ENCODE assay signal across 12 cellular contexts in the genomic region with DNA sequence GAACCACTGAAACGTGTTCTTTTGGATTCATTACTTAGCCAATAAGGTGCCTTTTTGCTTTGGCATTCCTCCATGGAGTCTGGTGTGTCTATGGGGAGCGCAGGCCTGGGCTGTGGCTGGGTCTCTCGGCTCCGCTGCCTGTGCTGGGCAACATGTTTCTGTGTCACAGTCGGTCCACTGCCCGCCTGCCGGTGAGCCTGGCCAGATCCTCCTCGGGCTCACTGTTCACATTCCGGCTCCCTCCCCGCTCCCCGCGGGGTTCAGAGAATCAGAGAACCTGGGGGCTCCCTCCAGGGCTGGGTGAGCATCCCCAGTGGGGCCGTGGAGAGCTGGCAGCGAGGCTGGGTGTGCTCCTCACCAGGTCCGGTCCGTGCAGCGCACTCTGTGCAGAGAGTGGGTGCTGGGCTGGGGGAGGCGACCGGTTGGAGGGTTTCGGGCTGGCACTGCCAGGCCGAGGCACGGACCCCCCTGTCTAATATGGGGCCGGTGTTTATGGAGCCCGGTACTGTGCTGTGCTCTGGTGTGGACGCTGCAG.
"Had no signal": no experiment of that assay in that cellular context is flagged by ENCODE, and none has a peak within 500 bp of the region (broad histone marks: within the 10 kb centered on the region; RNA-seq: fewer than 3 reads in every experiment).

No MANE protein-coding gene starts in this region.

- H3K4me3 ChIP-seq: heart right ventricle, neural progenitor cell, right atrium auricular region had no signal

- H3K4me2 ChIP-seq: neural progenitor cell had no signal

- H3K27ac Mint-ChIP-seq: activated CD4-positive, alpha-beta memory T cell treated with anti-CD3 and anti-CD28 coated beads for 36 hours; activated naive CD4-positive, alpha-beta T cell treated with anti-CD3 and anti-CD28 coated beads for 36 hours; activated T-helper 1 cell treated with anti-CD3 and anti-CD28 coated beads, Interleukin-12 subunit alpha, Interleukin-12 subunit beta, Interleukin-2, Interleukin-4 antibody, amounts not matched to agents 30 ng/mL and 10 ng/mL and 1 ng/mL, durations not matched to agents 14 hours and 24 hours and 36 hours; neural progenitor cell; stimulated activated naive B cell treated with anti-CD40 and anti-IgM and Interleukin-4, amounts not matched to agents 10 μg/mL and 1 μg/mL and 100 μg/mL, for 72 hours; T-helper 2 cell treated with Interferon-gamma antibody and Interleukin-4, amounts not matched to agents 5 μg/mL and 100 μg/mL, for 36 hours had no signal

- H3K9me3 Mint-ChIP-seq: activated naive CD4-positive, alpha-beta T cell treated with anti-CD3 and anti-CD28 coated beads for 36 hours had no signal

- H3K27me3 Mint-ChIP-seq: activated CD4-positive, alpha-beta memory T cell treated with anti-CD3 and anti-CD28 coated beads for 36 hours; stimulated activated naive B cell treated with anti-CD40 and anti-IgM and Interleukin-4, amounts not matched to agents 10 μg/mL and 1 μg/mL and 100 μg/mL, for 72 hours had no signal

- H3K27ac ChIP-seq: heart right ventricle, neural progenitor cell, right atrium auricular region had no signal

- H3K4me3 Mint-ChIP-seq: activated CD4-positive, alpha-beta memory T cell treated with anti-CD3 and anti-CD28 coated beads for 36 hours; activated naive CD4-positive, alpha-beta T cell treated with anti-CD3 and anti-CD28 coated beads for 36 hours; activated T-helper 1 cell treated with anti-CD3 and anti-CD28 coated beads, Interleukin-12 subunit alpha, Interleukin-12 subunit beta, Interleukin-2, Interleukin-4 antibody, amounts not matched to agents 30 ng/mL and 10 ng/mL and 1 ng/mL, durations not matched to agents 14 hours and 24 hours and 36 hours; neural progenitor cell; stimulated activated naive B cell treated with anti-CD40 and anti-IgM and Interleukin-4, amounts not matched to agents 10 μg/mL and 1 μg/mL and 100 μg/mL, for 72 hours; T-helper 2 cell treated with Interferon-gamma antibody and Interleukin-4, amounts not matched to agents 5 μg/mL and 100 μg/mL, for 36 hours had no signal

- DNase-seq: activated CD4-positive, alpha-beta memory T cell treated with anti-CD3 and anti-CD28 coated beads for 36 hours; cortex of kidney; effector CD8-positive, alpha-beta T cell; left ventricle myocardium superior; stimulated activated CD4-positive, alpha-beta T cell treated with anti-CD3 and anti-CD28 coated beads, Interleukin-1b, Interleukin-23, amount 100 ng/mL, for 48 hours; stimulated activated naive B cell treated with anti-CD40 and anti-IgM and Interleukin-4, amounts not matched to agents 10 μg/mL and 1 μg/mL and 100 μg/mL, for 72 hours had no signal

- H3K9me3 ChIP-seq: heart right ventricle, right atrium auricular region had no signal

- H2AFZ ChIP-seq: neural progenitor cell had no signal

- H3K27me3 ChIP-seq: heart right ventricle, neural progenitor cell, right atrium auricular region had no signal

- H3K36me3 ChIP-seq: heart right ventricle, neural progenitor cell, right atrium auricular region had no signal

- H3K9ac ChIP-seq: neural progenitor cell had no signal

- ATAC-seq: stimulated activated naive B cell treated with anti-CD40 and anti-IgM and Interleukin-4, amounts not matched to agents 10 μg/mL and 1 μg/mL and 100 μg/mL, for 72 hours had no signal
